8 cellular contexts compared by ENCODE assay signal in the genomic region with DNA sequence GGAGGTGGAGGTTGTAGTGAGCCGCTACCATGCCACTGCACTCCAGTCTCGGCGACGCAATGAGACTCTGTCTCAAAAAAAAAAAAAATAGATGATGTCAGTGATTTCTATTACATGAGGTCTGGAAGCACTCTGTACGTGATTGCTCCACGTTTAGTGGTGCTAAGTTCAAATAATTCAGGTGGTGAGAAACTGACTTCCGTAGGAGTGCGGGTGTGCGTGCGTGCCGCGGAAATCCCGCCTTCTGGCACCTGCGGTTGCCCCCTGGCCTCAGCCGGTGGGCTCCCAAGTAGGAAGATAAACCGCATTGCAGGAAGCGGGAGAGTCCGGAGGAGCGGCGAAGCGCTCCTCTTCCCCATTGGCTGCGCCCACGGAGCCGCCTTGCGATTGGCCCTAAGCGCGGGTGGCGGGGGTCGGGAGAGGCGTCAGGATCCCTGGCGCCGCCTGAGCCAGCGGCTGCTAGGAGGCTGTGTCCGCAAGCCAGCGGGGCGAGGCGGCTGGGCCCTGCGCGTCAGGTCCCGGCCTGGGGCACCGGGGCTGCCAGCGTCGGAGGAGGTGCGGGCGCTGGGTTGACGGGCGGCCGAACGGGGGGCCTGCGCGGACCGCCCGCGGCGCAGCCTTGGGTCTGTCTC. TPM values are rescaled to one million over a fixed set of nuclear protein-coding genes. Genes with fewer than 3 reads are reported as not detected.
DNase-seq lines count a peak whose midpoint lies in the region; ATAC-seq and TF ChIP-seq lines count a peak whose summit lies in the region.
"Not testable (repeated sequence)": the region's sequence is repeated elsewhere in the genome, so short reads cannot be mapped to it uniquely, and the experiment has no call there.

No MANE protein-coding gene starts in this region.

- CTCF ChIA-PET in BJ (lab: Yijun Ruan, JAX), result not testable (repeated sequence)

- not testable (repeated sequence) for H3K4me2 ChIP-seq in mesendoderm (ENCODE audit: low read length)

- not testable (repeated sequence) for H3K18ac ChIP-seq in mesendoderm (ENCODE audit: low read length)

- not testable (repeated sequence) for H3K36me3 Mint-ChIP-seq in activated T-helper 2 cell treated with anti-CD3 and anti-CD28 coated beads, Interferon-gamma antibody, Interleukin-2, Interleukin-4, amounts not matched to agents 10 μg/mL and 5 μg/mL and 100 μg/mL, durations not matched to agents 14 hours and 24 hours and 36 hours (ENCODE audit: low read depth)

- peaks cover 31% of the 10 kb centered on the region for H3K27me3 Mint-ChIP-seq in activated T-helper 2 cell treated with anti-CD3 and anti-CD28 coated beads, Interferon-gamma antibody, Interleukin-2, Interleukin-4, amounts not matched to agents 10 μg/mL and 5 μg/mL and 100 μg/mL, durations not matched to agents 14 hours and 24 hours and 36 hours (ENCODE audit: low read depth)

- H3K36me3 ChIP-seq in BJ (ENCODE audit: control insufficient read depth, insufficient read depth, low read length); mesendoderm (ENCODE audit: control insufficient read depth, insufficient read depth, low read length): not testable (repeated sequence)

- not testable (repeated sequence) for H3K4me1 Mint-ChIP-seq in activated T-helper 2 cell treated with anti-CD3 and anti-CD28 coated beads, Interferon-gamma antibody, Interleukin-2, Interleukin-4, amounts not matched to agents 10 μg/mL and 5 μg/mL and 100 μg/mL, durations not matched to agents 14 hours and 24 hours and 36 hours (ENCODE audit: low read depth)

- H3K56ac ChIP-seq in mesendoderm (ENCODE audit: low read length), result not testable (repeated sequence)

- not testable (repeated sequence) for DNase-seq in BJ (ENCODE audit: low read depth); epithelial cell of proximal tubule (ENCODE audit: low read depth)
- DNase-seq in OCI-M1 (lab: John Stamatoyannopoulos, UW), result peak; percentile 70
- DNase-seq in activated T-helper 2 cell treated with anti-CD3 and anti-CD28 coated beads, Interferon-gamma antibody, Interleukin-2, Interleukin-4, amounts not matched to agents 10 μg/mL and 5 μg/mL and 100 μg/mL, durations not matched to agents 14 hours and 24 hours and 36 hours (ENCODE audit: low spot score), result peak; percentile 28
- DNase-seq in mesendoderm, result peak; percentile 81
- peak; percentile 35 for DNase-seq in stimulated activated CD4-positive, alpha-beta T cell treated with anti-CD3 and anti-CD28 coated beads, Interleukin-4, amount 100 ng/mL, for 24 hours

- intact Hi-C loops in activated T-helper 2 cell treated with anti-CD3 and anti-CD28 coated beads, Interferon-gamma antibody, Interleukin-2, Interleukin-4, amounts not matched to agents 10 μg/mL and 5 μg/mL and 100 μg/mL, durations not matched to agents 14 hours and 24 hours and 36 hours (cut with micrococcal nuclease), result not testable (repeated sequence)

- not testable (repeated sequence) for H3K23ac ChIP-seq in mesendoderm (ENCODE audit: low read length)

- not testable (repeated sequence) for H3K27ac ChIP-seq in mesendoderm (ENCODE audit: low read depth, low read length)

- H3K4ac ChIP-seq in mesendoderm (ENCODE audit: low read depth, low read length), result not testable (repeated sequence)

- not testable (repeated sequence) for TF ChIP-seq CTCF in BJ (IDR thresholded peaks at IDR 0.05; ENCODE audit: insufficient read depth, low read depth, low read length); epithelial cell of proximal tubule (conservative IDR thresholded peaks at IDR 0.05; ENCODE audit: low read depth, low read length)

- POLR2A ChIA-PET in BJ (lab: Charles Lee), result not testable (repeated sequence)

- H2BK120ac ChIP-seq in mesendoderm (ENCODE audit: low read depth, low read length), result not testable (repeated sequence)

- H3K4me1 ChIP-seq in mesendoderm (ENCODE audit: control insufficient read depth, low read depth, low read length), result not testable (repeated sequence)

- not testable (repeated sequence) for H2AK5ac ChIP-seq in mesendoderm (ENCODE audit: low read length)

- no CpG with 5 or more reads among the region's 55 CpGs for WGBS in mesendoderm (ENCODE audit: extremely low coverage, insufficient coverage, low lambda C conversion rate)

- peak overlapping the region; percentile 76 for H3K4me3 Mint-ChIP-seq in activated T-helper 2 cell treated with anti-CD3 and anti-CD28 coated beads, Interferon-gamma antibody, Interleukin-2, Interleukin-4, amounts not matched to agents 10 μg/mL and 5 μg/mL and 100 μg/mL, durations not matched to agents 14 hours and 24 hours and 36 hours (ENCODE audit: low read depth)

- not testable (repeated sequence) for H4K8ac ChIP-seq in mesendoderm (ENCODE audit: low read depth, low read length)

- not testable (repeated sequence) for H3K79me2 ChIP-seq in mesendoderm (ENCODE audit: control insufficient read depth, insufficient read depth, low read length)

- not testable (repeated sequence) for H3K27me3 ChIP-seq in BJ (ENCODE audit: control insufficient read depth, insufficient read depth, low read length); mesendoderm (ENCODE audit: insufficient read depth, low read length, poor library complexity)

- H3K4me3 ChIP-seq in BJ (ENCODE audit: low read depth, low read length), result peak overlapping the region; percentile 39
- peak overlapping the region; percentile 52 for H3K4me3 ChIP-seq in epithelial cell of proximal tubule (ENCODE audit: low read depth, low read length)
- not testable (repeated sequence) for H3K4me3 ChIP-seq in mesendoderm (ENCODE audit: low read length)

- not testable (repeated sequence) for H3K9ac ChIP-seq in mesendoderm (ENCODE audit: low read length)

- H2BK15ac ChIP-seq in mesendoderm (replicated peaks; ENCODE audit: low read depth), result not testable (repeated sequence)

- peak overlapping the region; percentile 61 for H3K27ac Mint-ChIP-seq in activated T-helper 2 cell treated with anti-CD3 and anti-CD28 coated beads, Interferon-gamma antibody, Interleukin-2, Interleukin-4, amounts not matched to agents 10 μg/mL and 5 μg/mL and 100 μg/mL, durations not matched to agents 14 hours and 24 hours and 36 hours

- H4K5ac ChIP-seq in mesendoderm (ENCODE audit: low read length), result not testable (repeated sequence)

- not testable (repeated sequence) for H3K9me3 Mint-ChIP-seq in activated T-helper 2 cell treated with anti-CD3 and anti-CD28 coated beads, Interferon-gamma antibody, Interleukin-2, Interleukin-4, amounts not matched to agents 10 μg/mL and 5 μg/mL and 100 μg/mL, durations not matched to agents 14 hours and 24 hours and 36 hours

- H3K79me1 ChIP-seq in mesendoderm (ENCODE audit: low read length), result not testable (repeated sequence)

- H2BK5ac ChIP-seq in mesendoderm (ENCODE audit: low read length), result not testable (repeated sequence)

- ATAC-seq in GM19372 (IDR thresholded peaks at IDR 0.05; ENCODE audit: low read depth, unreplicated experiment) (peak; percentile 65), HG03442 (IDR thresholded peaks at IDR 0.05; ENCODE audit: unreplicated experiment) (peak; percentile 58)

RNA-seq across cellular contexts. Expression of a gene that starts 28.9 kb away (rescaled TPM):
- 24.0 and 31.6 TPM in 2 replicates for polyA plus RNA-seq in BJ (2011; rRNA removed)
- 25.2 and 44.2 TPM in 2 replicates for polyA minus RNA-seq in BJ (2011; rRNA and poly(A)+ RNA removed)
- total RNA-seq in activated T-helper 2 cell treated with anti-CD3 and anti-CD28 coated beads, Interferon-gamma antibody, Interleukin-2, Interleukin-4, amounts not matched to agents 10 μg/mL and 5 μg/mL and 100 μg/mL, durations not matched to agents 14 hours and 24 hours and 36 hours, result 19.4 and 20.7 TPM in 2 replicates
- 14.5 and 16.6 TPM in 2 replicates for total RNA-seq in epithelial cell of proximal tubule
- 10.9 TPM for polyA plus RNA-seq in mesendoderm (2013, experiment 1 of 2)
- polyA plus RNA-seq in mesendoderm (2013, experiment 2 of 2), result 11.6 TPM
